Comparison of ENCODE assay signal across 2 cellular contexts in genomic region chr11:47002366-47002765, GRCh38.
TF ChIP-seq lines count a peak whose summit lies in the region.

No MANE protein-coding gene starts in this region.

TF ChIP-seq in SK-N-SH, 30 proteins besides CTCF, POLR2A, EP300 and RAD21 (continued from another document):
- no peak for TF ChIP-seq IRF3 (IDR thresholded peaks at IDR 0.05; ENCODE audit: low read depth, low read length)
- TF ChIP-seq POLR2AphosphoS5 (IDR thresholded peaks at IDR 0.05; ENCODE audit: low read depth, low read length), result no peak
- no peak for TF ChIP-seq YY1 (IDR thresholded peaks at IDR 0.05; ENCODE audit: low read depth)

TF ChIP-seq in SK-N-SH treated with all-trans-retinoic acid at 6 μM for 48 hours, 23 proteins besides CTCF, POLR2A, EP300 and RAD21 (continued from another document):
- TF ChIP-seq PATZ1 (CRISPR knock-in tag; IDR thresholded peaks at IDR 0.05; ENCODE audit: borderline replicate concordance) (no peak), ISL1 (CRISPR knock-in tag; IDR thresholded peaks at IDR 0.05) (no peak), PPARA (CRISPR knock-in tag; IDR thresholded peaks at IDR 0.05; ENCODE audit: borderline replicate concordance) (no peak)
- TF ChIP-seq, protein P1, sequence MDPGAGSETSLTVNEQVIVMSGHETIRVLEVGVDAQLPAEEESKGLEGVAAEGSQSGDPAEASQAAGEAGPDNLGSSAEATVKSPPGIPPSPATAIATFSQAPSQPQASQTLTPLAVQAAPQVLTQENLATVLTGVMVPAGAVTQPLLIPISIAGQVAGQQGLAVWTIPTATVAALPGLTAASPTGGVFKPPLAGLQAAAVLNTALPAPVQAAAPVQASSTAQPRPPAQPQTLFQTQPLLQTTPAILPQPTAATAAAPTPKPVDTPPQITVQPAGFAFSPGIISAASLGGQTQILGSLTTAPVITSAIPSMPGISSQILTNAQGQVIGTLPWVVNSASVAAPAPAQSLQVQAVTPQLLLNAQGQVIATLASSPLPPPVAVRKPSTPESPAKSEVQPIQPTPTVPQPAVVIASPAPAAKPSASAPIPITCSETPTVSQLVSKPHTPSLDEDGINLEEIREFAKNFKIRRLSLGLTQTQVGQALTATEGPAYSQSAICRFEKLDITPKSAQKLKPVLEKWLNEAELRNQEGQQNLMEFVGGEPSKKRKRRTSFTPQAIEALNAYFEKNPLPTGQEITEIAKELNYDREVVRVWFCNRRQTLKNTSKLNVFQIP (CRISPR knock-in tag; IDR thresholded peaks at IDR 0.05; ENCODE audit: borderline replicate concordance, low read depth), result no peak
- TF ChIP-seq, protein P2, sequence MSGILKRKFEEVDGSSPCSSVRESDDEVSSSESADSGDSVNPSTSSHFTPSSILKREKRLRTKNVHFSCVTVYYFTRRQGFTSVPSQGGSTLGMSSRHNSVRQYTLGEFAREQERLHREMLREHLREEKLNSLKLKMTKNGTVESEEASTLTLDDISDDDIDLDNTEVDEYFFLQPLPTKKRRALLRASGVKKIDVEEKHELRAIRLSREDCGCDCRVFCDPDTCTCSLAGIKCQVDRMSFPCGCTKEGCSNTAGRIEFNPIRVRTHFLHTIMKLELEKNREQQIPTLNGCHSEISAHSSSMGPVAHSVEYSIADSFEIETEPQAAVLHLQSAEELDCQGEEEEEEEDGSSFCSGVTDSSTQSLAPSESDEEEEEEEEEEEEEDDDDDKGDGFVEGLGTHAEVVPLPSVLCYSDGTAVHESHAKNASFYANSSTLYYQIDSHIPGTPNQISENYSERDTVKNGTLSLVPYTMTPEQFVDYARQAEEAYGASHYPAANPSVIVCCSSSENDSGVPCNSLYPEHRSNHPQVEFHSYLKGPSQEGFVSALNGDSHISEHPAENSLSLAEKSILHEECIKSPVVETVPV (CRISPR knock-in tag; IDR thresholded peaks at IDR 0.05), result no peak
